ENCODE assay signal across 9 cellular contexts in genomic region chr12:16350682-16351081, GRCh38. TPM values are rescaled to one million over a fixed set of nuclear protein-coding genes. Genes with fewer than 3 reads are reported as not detected.
DNase-seq lines count a peak whose midpoint lies in the region; ATAC-seq and TF ChIP-seq lines count a peak whose summit lies in the region.
"Had no signal": no experiment of that assay in that cellular context is flagged by ENCODE, and none has a peak within 500 bp of the region (broad histone marks: within the 10 kb centered on the region; RNA-seq: fewer than 3 reads in every experiment).

No MANE protein-coding gene starts in this region.

- H3K36me3 ChIP-seq in SK-N-SH (replicated peaks in 1 of 2; ENCODE audit: control insufficient read depth in 1 of 2, insufficient read depth in 2 of 2, low read length in 1 of 2) (no peaks in the 10 kb centered on the region), adrenal gland (replicated peaks in 1 of 2) (peaks cover 0 to 4% of the 10 kb centered on the region in 2 donors), upper lobe of left lung (peaks cover 0 to under 1% (median 0%) of the 10 kb centered on the region in 4 donors)

- POLR2A ChIA-PET in SK-N-SH (lab: Yijun Ruan, JAX): no interaction called here

- H3K4me2 ChIP-seq in SK-N-SH: no peak overlapping the region

- H4K20me1 ChIP-seq in SK-N-SH (ENCODE audit: insufficient read depth): no peaks in the 10 kb centered on the region

- TF ChIP-seq CTCF in SK-N-SH (IDR thresholded peaks at IDR 0.05) (no peak), adrenal gland (IDR thresholded peaks at IDR 0.05) (no peak), upper lobe of left lung (IDR thresholded peaks at IDR 0.05) (no peak)

- TF ChIP-seq RAD21 in SK-N-SH (IDR thresholded peaks at IDR 0.05; ENCODE audit: low read length): no peak

- no peak overlapping the region for H3K4me3 ChIP-seq in SK-N-SH (ENCODE audit: low read depth in 2 of 2, low read length in 1 of 2)
- peak overlapping the region in 1 of 4 donors; percentile 76 for H3K4me3 ChIP-seq in adrenal gland
- peak overlapping the region in 1 of 4 donors; percentile 56 for H3K4me3 ChIP-seq in upper lobe of left lung

- H3K27me3 ChIP-seq in SK-N-SH (ENCODE audit: insufficient read depth) (no peaks in the 10 kb centered on the region), adrenal gland (no peaks in the 10 kb centered on the region), upper lobe of left lung (no peaks in the 10 kb centered on the region)

- DNase-seq in SK-N-SH (no peak), adrenal gland (peak in 6 of 7 donors; percentile 61 to 77 (median 70)), islet precursor cell (peak; percentile 84), upper lobe of left lung (peak in 1 of 2 donors; percentile 83)
- no peak for DNase-seq in stimulated activated naive CD8-positive, alpha-beta T cell treated with anti-CD3 and anti-CD28 coated beads, Interleukin-15, Interleukin-2, amounts not matched to agents 100 U/mL and 50 U/mL, for 24 hours
- DNase-seq: activated T-cell treated with anti-CD3 and anti-CD28 coated beads for 4 hours had no signal

- H3K4me1 ChIP-seq in SK-N-SH (ENCODE audit: control insufficient read depth in 1 of 2, insufficient read depth in 2 of 2, low read depth in 1 of 2, low read length in 1 of 2): no peaks in the 10 kb centered on the region
- peaks cover 4 to 11% of the 10 kb centered on the region in 2 donors for H3K4me1 ChIP-seq in adrenal gland (replicated peaks in 1 of 2)
- peaks cover 0 to 31% (median 13%) of the 10 kb centered on the region in 4 donors for H3K4me1 ChIP-seq in upper lobe of left lung

- peak overlapping the region; percentile 8; the same call in 1 of the 2 replicates for H2AFZ ChIP-seq in SK-N-SH (ENCODE audit: low read depth)

- CTCF ChIA-PET in SK-N-SH (lab: Yijun Ruan, JAX): interaction anchor here (3.0 kb wide), 1 partner anchor 10 kb away, joined by 10 read pairs; no protein-coding TSS in a partner anchor

- H3K9ac ChIP-seq in SK-N-SH: no peak overlapping the region

- TF ChIP-seq POLR2A in adrenal gland (IDR thresholded peaks at IDR 0.05): peak in 1 of 2 donors; percentile 23
- TF ChIP-seq POLR2A in upper lobe of left lung (IDR thresholded peaks at IDR 0.05): peak in 1 of 4 donors; percentile 14

- no peak overlapping the region for H3K27ac ChIP-seq in SK-N-SH (ENCODE audit: low read depth in 2 of 2, low read length in 1 of 2)
- peak overlapping the region in 4 of 5 donors; percentile 7 to 86 (median 40) for H3K27ac ChIP-seq in adrenal gland
- H3K27ac ChIP-seq in upper lobe of left lung: peak overlapping the region; percentile 30 to 88 (median 63)

- H3F3A ChIP-seq in SK-N-SH (replicated peaks; ENCODE audit: insufficient read depth): no peaks in the 10 kb centered on the region

- H3K79me2 ChIP-seq in SK-N-SH (ENCODE audit: insufficient read depth): no peaks in the 10 kb centered on the region

- no peaks in the 10 kb centered on the region for H3K9me3 ChIP-seq in SK-N-SH
- no peaks in the 10 kb centered on the region for H3K9me3 ChIP-seq in adrenal gland (replicated peaks in 1 of 3)
- H3K9me3 ChIP-seq in upper lobe of left lung: no peaks in the 10 kb centered on the region

- no peaks in the 10 kb centered on the region for H3K9me2 ChIP-seq in SK-N-SH

- ATAC-seq in SK-N-SH treated with all-trans-retinoic acid at 6 μM for 48 hours: no peak
- peak; percentile 48 to 82 for ATAC-seq in upper lobe of left lung (ENCODE audit: low FRiP score in 2 of 2)
- ATAC-seq in GM21390 (IDR thresholded peaks at IDR 0.05; ENCODE audit: unreplicated experiment): no peak
- ATAC-seq in GM18519 (IDR thresholded peaks at IDR 0.05; ENCODE audit: low FRiP score, unreplicated experiment): no peak
- no peak for ATAC-seq in stimulated activated naive CD8-positive, alpha-beta T cell treated with anti-CD3 and anti-CD28 coated beads, Interleukin-15, Interleukin-2, amounts not matched to agents 100 U/mL and 50 U/mL, for 24 hours

- 9% methylated on average over 1 of the region's 1 CpG for WGBS in SK-N-SH (ENCODE audit: low lambda C conversion rate)
- WGBS in adrenal gland, 4 donors: 17 to 32% (median 27%) methylated on average over 1 of the region's 1 CpG
- 11 to 25% methylated on average over 1 of the region's 1 CpG for WGBS in upper lobe of left lung, 2 donors

- TF ChIP-seq EP300 in SK-N-SH (IDR thresholded peaks at IDR 0.05; ENCODE audit: borderline replicate concordance in 1 of 2, low read depth in 1 of 2, low read length in 1 of 2) (no peak), upper lobe of left lung (IDR thresholded peaks at IDR 0.05) (peak in 1 of 4 donors; percentile 84)

- intact Hi-C loops in adrenal gland (cut with DNase I): no loop called here

TF ChIP-seq in SK-N-SH, 30 proteins besides CTCF, POLR2A, EP300 and RAD21:
- TF ChIP-seq JUND (IDR thresholded peaks at IDR 0.05) (no peak), CHD2 (IDR thresholded peaks at IDR 0.05; ENCODE audit: low read length, partially characterized antibody) (no peak), FOSL2 (IDR thresholded peaks at IDR 0.05; ENCODE audit: borderline replicate concordance, low read depth) (0 out of 2 replicates have a peak, but pooled peaks have one; percentile 11)

TF ChIP-seq in SK-N-SH treated with all-trans-retinoic acid at 6 μM for 48 hours, 23 proteins besides CTCF, POLR2A, EP300 and RAD21:
- TF ChIP-seq ISL1 (CRISPR knock-in tag; IDR thresholded peaks at IDR 0.05) (no peak), BACH2 (CRISPR knock-in tag; IDR thresholded peaks at IDR 0.05; ENCODE audit: borderline replicate concordance) (no peak), CSRNP3 (CRISPR knock-in tag; IDR thresholded peaks at IDR 0.05) (no peak), CSDC2 (CRISPR knock-in tag; IDR thresholded peaks at IDR 0.05) (no peak), ZC3H10 (CRISPR knock-in tag; IDR thresholded peaks at IDR 0.05) (no peak), RARB (CRISPR knock-in tag; IDR thresholded peaks at IDR 0.05) (no peak), TOX (CRISPR knock-in tag; IDR thresholded peaks at IDR 0.05; ENCODE audit: borderline replicate concordance) (no peak), PPARA (CRISPR knock-in tag; IDR thresholded peaks at IDR 0.05; ENCODE audit: borderline replicate concordance) (no peak), SNAI2 (CRISPR knock-in tag; IDR thresholded peaks at IDR 0.05) (no peak), GLIS3 (CRISPR knock-in tag; IDR thresholded peaks at IDR 0.05) (no peak), ZNF8 (CRISPR knock-in tag; IDR thresholded peaks at IDR 0.05) (no peak), TCF4 (CRISPR knock-in tag; IDR thresholded peaks at IDR 0.05; ENCODE audit: borderline replicate concordance) (no peak)
- TF ChIP-seq, protein P1, sequence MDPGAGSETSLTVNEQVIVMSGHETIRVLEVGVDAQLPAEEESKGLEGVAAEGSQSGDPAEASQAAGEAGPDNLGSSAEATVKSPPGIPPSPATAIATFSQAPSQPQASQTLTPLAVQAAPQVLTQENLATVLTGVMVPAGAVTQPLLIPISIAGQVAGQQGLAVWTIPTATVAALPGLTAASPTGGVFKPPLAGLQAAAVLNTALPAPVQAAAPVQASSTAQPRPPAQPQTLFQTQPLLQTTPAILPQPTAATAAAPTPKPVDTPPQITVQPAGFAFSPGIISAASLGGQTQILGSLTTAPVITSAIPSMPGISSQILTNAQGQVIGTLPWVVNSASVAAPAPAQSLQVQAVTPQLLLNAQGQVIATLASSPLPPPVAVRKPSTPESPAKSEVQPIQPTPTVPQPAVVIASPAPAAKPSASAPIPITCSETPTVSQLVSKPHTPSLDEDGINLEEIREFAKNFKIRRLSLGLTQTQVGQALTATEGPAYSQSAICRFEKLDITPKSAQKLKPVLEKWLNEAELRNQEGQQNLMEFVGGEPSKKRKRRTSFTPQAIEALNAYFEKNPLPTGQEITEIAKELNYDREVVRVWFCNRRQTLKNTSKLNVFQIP (CRISPR knock-in tag; IDR thresholded peaks at IDR 0.05; ENCODE audit: borderline replicate concordance, low read depth): no peak
- TF ChIP-seq, protein P2, sequence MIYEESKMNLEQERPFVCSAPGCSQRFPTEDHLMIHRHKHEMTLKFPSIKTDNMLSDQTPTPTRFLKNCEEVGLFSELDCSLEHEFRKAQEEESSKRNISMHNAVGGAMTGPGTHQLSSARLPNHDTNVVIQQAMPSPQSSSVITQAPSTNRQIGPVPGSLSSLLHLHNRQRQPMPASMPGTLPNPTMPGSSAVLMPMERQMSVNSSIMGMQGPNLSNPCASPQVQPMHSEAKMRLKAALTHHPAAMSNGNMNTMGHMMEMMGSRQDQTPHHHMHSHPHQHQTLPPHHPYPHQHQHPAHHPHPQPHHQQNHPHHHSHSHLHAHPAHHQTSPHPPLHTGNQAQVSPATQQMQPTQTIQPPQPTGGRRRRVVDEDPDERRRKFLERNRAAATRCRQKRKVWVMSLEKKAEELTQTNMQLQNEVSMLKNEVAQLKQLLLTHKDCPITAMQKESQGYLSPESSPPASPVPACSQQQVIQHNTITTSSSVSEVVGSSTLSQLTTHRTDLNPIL (CRISPR knock-in tag; IDR thresholded peaks at IDR 0.05; ENCODE audit: low read depth): no peak

RNA-seq across cellular contexts. Expression of gene MGST1, which starts 3.2 kb away (rescaled TPM):
- polyA plus RNA-seq in SK-N-SH (2012; rRNA removed): 4.8 and 7.1 TPM in 2 replicates
- polyA plus RNA-seq in SK-N-SH (2012; cell fraction: cytosol; rRNA removed): 8.0 and 9.5 TPM in 2 replicates
- 2.0 and 2.7 TPM in 2 replicates for polyA plus RNA-seq in SK-N-SH (2012; cell fraction: nucleus; rRNA removed)
- 1,000 to 10,000 TPM in 3 of 8 donors, 100 to 1,000 TPM in 5; 688 to 2,399 (median 877) TPM for total RNA-seq in adrenal gland
- polyA plus RNA-seq in adrenal gland: 1,000 to 10,000 TPM in 1 of 3 donors, 100 to 1,000 TPM in 2; 197 to 6,375 (median 736) TPM
- total RNA-seq in upper lobe of left lung: 100 to 1,000 TPM; 195 to 566 (median 253) TPM

Comparison
In these comparisons a context has a peak if more than half of its experiments do, and no peak if none do; other contexts are left out.
1. DNase-seq: peak in adrenal gland (6 of 7) and islet precursor cell (single experiment); none in SK-N-SH (single experiment) and stimulated activated naive CD8-positive, alpha-beta T cell treated with anti-CD3 and anti-CD28 coated beads, Interleukin-15, Interleukin-2, amounts not matched to agents 100 U/mL and 50 U/mL, for 24 hours (single experiment).
2. H3K27ac ChIP-seq: peak in adrenal gland (4 of 5) and upper lobe of left lung (4 of 4); none in SK-N-SH (0 of 2).
3. ATAC-seq: peak in upper lobe of left lung (2 of 2); none in SK-N-SH treated with all-trans-retinoic acid at 6 μM for 48 hours (single experiment), GM21390 (single experiment), GM18519 (single experiment) and stimulated activated naive CD8-positive, alpha-beta T cell treated with anti-CD3 and anti-CD28 coated beads, Interleukin-15, Interleukin-2, amounts not matched to agents 100 U/mL and 50 U/mL, for 24 hours (single experiment).